In genomic region chr5:138490648-138491283, GRCh38 we compare ENCODE assay signal across 1 cellular context.
TF ChIP-seq lines count a peak whose summit lies in the region.

No MANE protein-coding gene starts in this region.

TF ChIP-seq in GM23338, 12 proteins besides CTCF, POLR2A, EP300 and RAD21 (continued from another document):
- TF ChIP-seq, protein P1, sequence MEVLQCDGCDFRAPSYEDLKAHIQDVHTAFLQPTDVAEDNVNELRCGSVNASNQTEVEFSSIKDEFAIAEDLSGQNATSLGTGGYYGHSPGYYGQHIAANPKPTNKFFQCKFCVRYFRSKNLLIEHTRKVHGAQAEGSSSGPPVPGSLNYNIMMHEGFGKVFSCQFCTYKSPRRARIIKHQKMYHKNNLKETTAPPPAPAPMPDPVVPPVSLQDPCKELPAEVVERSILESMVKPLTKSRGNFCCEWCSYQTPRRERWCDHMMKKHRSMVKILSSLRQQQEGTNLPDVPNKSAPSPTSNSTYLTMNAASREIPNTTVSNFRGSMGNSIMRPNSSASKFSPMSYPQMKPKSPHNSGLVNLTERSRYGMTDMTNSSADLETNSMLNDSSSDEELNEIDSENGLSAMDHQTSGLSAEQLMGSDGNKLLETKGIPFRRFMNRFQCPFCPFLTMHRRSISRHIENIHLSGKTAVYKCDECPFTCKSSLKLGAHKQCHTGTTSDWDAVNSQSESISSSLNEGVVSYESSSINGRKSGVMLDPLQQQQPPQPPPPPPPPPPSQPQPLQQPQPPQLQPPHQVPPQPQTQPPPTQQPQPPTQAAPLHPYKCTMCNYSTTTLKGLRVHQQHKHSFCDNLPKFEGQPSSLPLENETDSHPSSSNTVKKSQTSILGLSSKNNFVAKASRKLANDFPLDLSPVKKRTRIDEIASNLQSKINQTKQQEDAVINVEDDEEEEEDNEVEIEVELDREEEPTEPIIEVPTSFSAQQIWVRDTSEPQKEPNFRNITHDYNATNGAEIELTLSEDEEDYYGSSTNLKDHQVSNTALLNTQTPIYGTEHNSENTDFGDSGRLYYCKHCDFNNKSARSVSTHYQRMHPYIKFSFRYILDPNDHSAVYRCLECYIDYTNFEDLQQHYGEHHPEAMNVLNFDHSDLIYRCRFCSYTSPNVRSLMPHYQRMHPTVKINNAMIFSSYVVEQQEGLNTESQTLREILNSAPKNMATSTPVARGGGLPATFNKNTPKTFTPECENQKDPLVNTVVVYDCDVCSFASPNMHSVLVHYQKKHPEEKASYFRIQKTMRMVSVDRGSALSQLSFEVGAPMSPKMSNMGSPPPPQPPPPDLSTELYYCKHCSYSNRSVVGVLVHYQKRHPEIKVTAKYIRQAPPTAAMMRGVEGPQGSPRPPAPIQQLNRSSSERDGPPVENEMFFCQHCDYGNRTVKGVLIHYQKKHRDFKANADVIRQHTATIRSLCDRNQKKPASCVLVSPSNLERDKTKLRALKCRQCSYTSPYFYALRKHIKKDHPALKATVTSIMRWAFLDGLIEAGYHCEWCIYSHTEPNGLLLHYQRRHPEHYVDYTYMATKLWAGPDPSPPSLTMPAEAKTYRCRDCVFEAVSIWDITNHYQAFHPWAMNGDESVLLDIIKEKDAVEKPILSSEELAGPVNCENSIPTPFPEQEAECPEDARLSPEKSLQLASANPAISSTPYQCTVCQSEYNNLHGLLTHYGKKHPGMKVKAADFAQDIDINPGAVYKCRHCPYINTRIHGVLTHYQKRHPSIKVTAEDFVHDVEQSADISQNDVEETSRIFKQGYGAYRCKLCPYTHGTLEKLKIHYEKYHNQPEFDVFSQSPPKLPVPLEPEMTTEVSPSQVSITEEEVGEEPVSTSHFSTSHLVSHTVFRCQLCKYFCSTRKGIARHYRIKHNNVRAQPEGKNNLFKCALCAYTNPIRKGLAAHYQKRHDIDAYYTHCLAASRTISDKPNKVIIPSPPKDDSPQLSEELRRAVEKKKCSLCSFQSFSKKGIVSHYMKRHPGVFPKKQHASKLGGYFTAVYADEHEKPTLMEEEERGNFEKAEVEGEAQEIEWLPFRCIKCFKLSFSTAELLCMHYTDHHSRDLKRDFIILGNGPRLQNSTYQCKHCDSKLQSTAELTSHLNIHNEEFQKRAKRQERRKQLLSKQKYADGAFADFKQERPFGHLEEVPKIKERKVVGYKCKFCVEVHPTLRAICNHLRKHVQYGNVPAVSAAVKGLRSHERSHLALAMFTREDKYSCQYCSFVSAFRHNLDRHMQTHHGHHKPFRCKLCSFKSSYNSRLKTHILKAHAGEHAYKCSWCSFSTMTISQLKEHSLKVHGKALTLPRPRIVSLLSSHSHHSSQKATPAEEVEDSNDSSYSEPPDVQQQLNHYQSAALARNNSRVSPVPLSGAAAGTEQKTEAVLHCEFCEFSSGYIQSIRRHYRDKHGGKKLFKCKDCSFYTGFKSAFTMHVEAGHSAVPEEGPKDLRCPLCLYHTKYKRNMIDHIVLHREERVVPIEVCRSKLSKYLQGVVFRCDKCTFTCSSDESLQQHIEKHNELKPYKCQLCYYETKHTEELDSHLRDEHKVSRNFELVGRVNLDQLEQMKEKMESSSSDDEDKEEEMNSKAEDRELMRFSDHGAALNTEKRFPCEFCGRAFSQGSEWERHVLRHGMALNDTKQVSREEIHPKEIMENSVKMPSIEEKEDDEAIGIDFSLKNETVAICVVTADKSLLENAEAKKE (CRISPR knock-in tag; IDR thresholded peaks at IDR 0.05) = no peak
- TF ChIP-seq, protein P2, sequence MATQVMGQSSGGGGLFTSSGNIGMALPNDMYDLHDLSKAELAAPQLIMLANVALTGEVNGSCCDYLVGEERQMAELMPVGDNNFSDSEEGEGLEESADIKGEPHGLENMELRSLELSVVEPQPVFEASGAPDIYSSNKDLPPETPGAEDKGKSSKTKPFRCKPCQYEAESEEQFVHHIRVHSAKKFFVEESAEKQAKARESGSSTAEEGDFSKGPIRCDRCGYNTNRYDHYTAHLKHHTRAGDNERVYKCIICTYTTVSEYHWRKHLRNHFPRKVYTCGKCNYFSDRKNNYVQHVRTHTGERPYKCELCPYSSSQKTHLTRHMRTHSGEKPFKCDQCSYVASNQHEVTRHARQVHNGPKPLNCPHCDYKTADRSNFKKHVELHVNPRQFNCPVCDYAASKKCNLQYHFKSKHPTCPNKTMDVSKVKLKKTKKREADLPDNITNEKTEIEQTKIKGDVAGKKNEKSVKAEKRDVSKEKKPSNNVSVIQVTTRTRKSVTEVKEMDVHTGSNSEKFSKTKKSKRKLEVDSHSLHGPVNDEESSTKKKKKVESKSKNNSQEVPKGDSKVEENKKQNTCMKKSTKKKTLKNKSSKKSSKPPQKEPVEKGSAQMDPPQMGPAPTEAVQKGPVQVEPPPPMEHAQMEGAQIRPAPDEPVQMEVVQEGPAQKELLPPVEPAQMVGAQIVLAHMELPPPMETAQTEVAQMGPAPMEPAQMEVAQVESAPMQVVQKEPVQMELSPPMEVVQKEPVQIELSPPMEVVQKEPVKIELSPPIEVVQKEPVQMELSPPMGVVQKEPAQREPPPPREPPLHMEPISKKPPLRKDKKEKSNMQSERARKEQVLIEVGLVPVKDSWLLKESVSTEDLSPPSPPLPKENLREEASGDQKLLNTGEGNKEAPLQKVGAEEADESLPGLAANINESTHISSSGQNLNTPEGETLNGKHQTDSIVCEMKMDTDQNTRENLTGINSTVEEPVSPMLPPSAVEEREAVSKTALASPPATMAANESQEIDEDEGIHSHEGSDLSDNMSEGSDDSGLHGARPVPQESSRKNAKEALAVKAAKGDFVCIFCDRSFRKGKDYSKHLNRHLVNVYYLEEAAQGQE (IDR thresholded peaks at IDR 0.05; ENCODE audit: unreplicated experiment) = no peak
